22 cellular contexts compared by ENCODE assay signal in the genomic region with DNA sequence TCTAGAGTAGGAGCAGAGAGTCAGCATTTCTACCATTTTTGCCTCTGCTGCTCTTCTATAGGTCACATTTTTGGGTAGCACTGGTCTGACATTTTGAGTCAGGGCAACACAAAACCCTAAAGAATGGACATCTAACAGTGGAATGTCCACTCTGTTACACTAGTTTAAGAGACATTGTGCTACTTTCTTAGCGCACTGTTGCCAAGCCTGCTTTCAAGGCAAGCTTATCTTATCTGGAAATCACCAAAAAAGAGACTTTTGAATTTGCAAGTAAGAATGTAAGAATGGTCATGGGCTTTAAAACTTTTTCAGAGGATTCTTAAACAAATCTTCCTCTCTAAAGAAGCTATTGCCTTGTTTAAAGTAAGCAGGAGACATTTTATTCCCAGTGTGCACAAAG.
"Had no signal": no experiment of that assay in that cellular context is flagged by ENCODE, and none has a peak within 500 bp of the region (broad histone marks: within the 10 kb centered on the region; RNA-seq: fewer than 3 reads in every experiment).

No MANE protein-coding gene starts in this region.

- ATAC-seq: body of pancreas; gastroesophageal sphincter; left lobe of liver; stimulated activated memory B cell treated with anti-CD40 and anti-IgM and Interleukin-4, amounts not matched to agents 10 μg/mL and 1 μg/mL and 100 μg/mL, for 72 hours had no signal

- H3K4me3 ChIP-seq: body of pancreas, colonic mucosa, esophagus squamous epithelium, gastroesophageal sphincter, lower lobe of right lung, pancreas, right lobe of liver, skin epidermis, vagina had no signal

- H3K27ac ChIP-seq: body of pancreas, colonic mucosa, esophagus squamous epithelium, gastroesophageal sphincter, lower lobe of right lung, neutrophil, pancreas, right lobe of liver, skin epidermis, vagina had no signal

- H3K4me1 ChIP-seq: body of pancreas, colonic mucosa, gastroesophageal sphincter, pancreas, right lobe of liver had no signal

- H3K27me3 ChIP-seq: body of pancreas, colonic mucosa, esophagus squamous epithelium, gastroesophageal sphincter, neutrophil, pancreas, right lobe of liver, vagina had no signal

- H3K36me3 ChIP-seq: colonic mucosa, esophagus squamous epithelium, gastroesophageal sphincter, lower lobe of right lung, neutrophil, pancreas, right lobe of liver, vagina had no signal

- H3K9me3 ChIP-seq: body of pancreas, colonic mucosa, esophagus squamous epithelium, gastroesophageal sphincter, lower lobe of right lung, neutrophil, pancreas, right lobe of liver, vagina had no signal

- DNase-seq: activated B cell treated with CpG ODN at 0.5 μM for 24 hours; activated CD4-positive, alpha-beta T cell treated with anti-CD3 and anti-CD28 coated beads, Interleukin-2, amount 50 U/mL, for 4 hours; activated CD8-positive, alpha-beta memory T cell treated with anti-CD3 and anti-CD28 coated beads for 24 hours; activated CD8-positive, alpha-beta memory T cell treated with anti-CD3 and anti-CD28 coated beads, Interleukin-2, amount 50 U/mL, for 4 hours; activated naive CD4-positive, alpha-beta T cell treated with Interleukin-2 at 50 U/mL for 16 hours; activated naive CD8-positive, alpha-beta T cell treated with anti-CD3 and anti-CD28 coated beads for 36 hours; activated T-cell treated with anti-CD3 and anti-CD28 coated beads, Interleukin-2, amount 50 U/mL, for 24 hours; amygdala; body of pancreas; colonic mucosa; esophagus squamous epithelium; head of caudate nucleus; lower lobe of right lung; pancreas; right lobe of liver; T1000 had no signal
